31 cellular contexts compared by ENCODE assay signal in the genomic region with DNA sequence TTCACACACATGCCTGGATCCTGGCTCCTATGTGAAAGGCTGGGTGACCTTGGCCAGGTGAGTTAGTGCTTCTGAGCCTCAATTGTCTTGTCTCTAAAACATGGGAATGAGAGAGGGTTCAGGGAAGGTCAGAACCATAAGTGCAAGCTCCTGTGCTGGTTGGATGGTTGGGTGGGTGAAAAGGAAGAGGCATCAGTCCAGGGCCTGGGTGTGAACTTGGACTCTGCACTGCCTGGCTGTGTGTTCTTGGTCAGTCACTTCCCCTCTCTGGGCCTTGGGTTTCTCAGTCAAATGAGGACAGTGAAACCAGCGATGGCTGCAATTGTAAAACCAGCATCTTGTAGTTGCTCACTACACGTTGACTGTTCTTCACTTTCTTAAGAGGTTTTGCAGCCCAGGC. TPM values are rescaled to one million over a fixed set of nuclear protein-coding genes. Genes with fewer than 3 reads are reported as not detected.
"Had no signal": no experiment of that assay in that cellular context is flagged by ENCODE, and none has a peak within 500 bp of the region (broad histone marks: within the 10 kb centered on the region; RNA-seq: fewer than 3 reads in every experiment).

No MANE protein-coding gene starts in this region.

- ATAC-seq: foreskin keratinocyte; gastroesophageal sphincter; heart right ventricle; left ventricle myocardium superior; lower lobe of right lung; naive thymus-derived CD8-positive, alpha-beta T cell; stimulated activated naive B cell treated with anti-CD40 and anti-IgM and Interleukin-4, amounts not matched to agents 10 μg/mL and 1 μg/mL and 100 μg/mL, for 72 hours; stimulated activated naive CD8-positive, alpha-beta T cell treated with anti-CD3 and anti-CD28 coated beads, Interleukin-15, amount 100 ng/mL, for 72 hours; upper lobe of right lung had no signal

- H3K9me3 ChIP-seq: colonic mucosa, esophagus muscularis mucosa, heart right ventricle, lower lobe of right lung, neutrophil, prostate gland, right atrium auricular region, suprapubic skin, transverse colon, upper lobe of right lung, uterus had no signal

- H3K4me3 ChIP-seq: colonic mucosa, esophagus muscularis mucosa, gastroesophageal sphincter, heart right ventricle, lower lobe of right lung, prostate gland, right atrium auricular region, skin epidermis, suprapubic skin, transverse colon, upper lobe of right lung, uterus had no signal

- H3K36me3 Mint-ChIP-seq: stimulated activated naive B cell treated with anti-CD40 and anti-IgM and Interleukin-4, amounts not matched to agents 10 μg/mL and 1 μg/mL and 100 μg/mL, for 72 hours had no signal

- H3K27me3 ChIP-seq: colonic mucosa, right atrium auricular region had no signal

- H3K4me1 ChIP-seq: colonic mucosa, foreskin keratinocyte, prostate gland, right atrium auricular region, transverse colon, upper lobe of right lung, uterus had no signal

- H3K27ac ChIP-seq: colonic mucosa, esophagus muscularis mucosa, foreskin keratinocyte, gastroesophageal sphincter, heart right ventricle, lower lobe of right lung, neutrophil, prostate gland, right atrium auricular region, skin epidermis, suprapubic skin, transverse colon, upper lobe of right lung, uterus had no signal

- DNase-seq: colonic mucosa; dermis blood vessel endothelial cell; effector memory CD4-positive, alpha-beta T cell; foreskin keratinocyte; heart right ventricle; hippocampal formation; kidney glomerular epithelial cell; left ventricle myocardium superior; lower lobe of right lung; naive thymus-derived CD8-positive, alpha-beta T cell; stimulated activated CD4-positive, alpha-beta T cell treated with anti-CD3 and anti-CD28 coated beads, Interleukin-15, amount 100 ng/mL, for 24 hours; stimulated activated CD4-positive, alpha-beta T cell treated with anti-CD3 and anti-CD28 coated beads, Interleukin-2, amount 100 ng/mL, for 48 hours; stimulated activated naive B cell treated with anti-CD40 and anti-IgM and Interleukin-4, amounts not matched to agents 10 μg/mL and 1 μg/mL and 100 μg/mL, for 72 hours; stimulated activated naive CD8-positive, alpha-beta T cell treated with anti-CD3 and anti-CD28 coated beads, Interleukin-15, amount 100 ng/mL, for 72 hours; transverse colon; upper lobe of right lung; uterus had no signal

- H3K27ac Mint-ChIP-seq: stimulated activated naive B cell treated with anti-CD40 and anti-IgM and Interleukin-4, amounts not matched to agents 10 μg/mL and 1 μg/mL and 100 μg/mL, for 72 hours had no signal

- H3K4me1 Mint-ChIP-seq: naive thymus-derived CD8-positive, alpha-beta T cell; stimulated activated naive B cell treated with anti-CD40 and anti-IgM and Interleukin-4, amounts not matched to agents 10 μg/mL and 1 μg/mL and 100 μg/mL, for 72 hours; stimulated activated naive CD8-positive, alpha-beta T cell treated with anti-CD3 and anti-CD28 coated beads, Interleukin-15, amount 100 ng/mL, for 72 hours had no signal

- H3K9me3 Mint-ChIP-seq: stimulated activated naive CD8-positive, alpha-beta T cell treated with anti-CD3 and anti-CD28 coated beads, Interleukin-15, amount 100 ng/mL, for 72 hours had no signal

- H3K4me3 Mint-ChIP-seq: naive thymus-derived CD8-positive, alpha-beta T cell; stimulated activated naive B cell treated with anti-CD40 and anti-IgM and Interleukin-4, amounts not matched to agents 10 μg/mL and 1 μg/mL and 100 μg/mL, for 72 hours; stimulated activated naive CD8-positive, alpha-beta T cell treated with anti-CD3 and anti-CD28 coated beads, Interleukin-15, amount 100 ng/mL, for 72 hours had no signal

- H3K36me3 ChIP-seq: colonic mucosa, esophagus muscularis mucosa, gastroesophageal sphincter, heart right ventricle, lower lobe of right lung, neutrophil, prostate gland, right atrium auricular region, suprapubic skin, transverse colon, upper lobe of right lung, uterus had no signal

RNA-seq across cellular contexts. Expression of gene KCNG4, which starts 0.6 kb away (rescaled TPM):
- total RNA-seq: chondrocyte; colonic mucosa; dermis blood vessel endothelial cell; endothelial cell of umbilical vein; epithelial cell of proximal tubule; esophagus muscularis mucosa; fibroblast of lung; foreskin keratinocyte; gastroesophageal sphincter; heart right ventricle; left ventricle myocardium superior; lower lobe of right lung; mesenteric fat pad; naive thymus-derived CD8-positive, alpha-beta T cell; omental fat pad; prostate gland; right atrium auricular region; suprapubic skin; transverse colon; upper lobe of right lung; uterus had no signal

RNA-seq across cellular contexts. Expression of gene ADAD2, which starts 49.5 kb away (rescaled TPM):
- total RNA-seq: chondrocyte; colonic mucosa; dermis blood vessel endothelial cell; endothelial cell of umbilical vein; epithelial cell of proximal tubule; fibroblast of lung; foreskin keratinocyte; left ventricle myocardium superior; lower lobe of right lung; mesenteric fat pad; myocyte; naive thymus-derived CD8-positive, alpha-beta T cell had no signal

RNA-seq across cellular contexts. Expression of gene WFDC1, which starts 54.2 kb away (rescaled TPM):
- total RNA-seq: dermis blood vessel endothelial cell; endothelial cell of umbilical vein; epithelial cell of proximal tubule; foreskin keratinocyte; naive thymus-derived CD8-positive, alpha-beta T cell had no signal
